ENCODE assay signal across 23 cellular contexts in genomic region chr14:32661216-32661615, GRCh38.
DNase-seq lines count a peak whose midpoint lies in the region; ATAC-seq and TF ChIP-seq lines count a peak whose summit lies in the region.
"Had no signal": no experiment of that assay in that cellular context is flagged by ENCODE, and none has a peak within 500 bp of the region (broad histone marks: within the 10 kb centered on the region; RNA-seq: fewer than 3 reads in every experiment).

No MANE protein-coding gene starts in this region.

- H3K36me3 Mint-ChIP-seq in GM23338 (ENCODE audit: low read depth): no peaks in the 10 kb centered on the region
- no peaks in the 10 kb centered on the region for H3K36me3 Mint-ChIP-seq in glutamatergic neuron (ENCODE audit: unreplicated experiment)
- H3K36me3 Mint-ChIP-seq: CD14-positive monocyte; CD4-positive, alpha-beta memory T cell; CD4-positive, CD25-positive, alpha-beta regulatory T cell; CD8-positive, alpha-beta memory T cell had no signal

- H3K79me2 ChIP-seq in GM23338 (replicated peaks; ENCODE audit: insufficient read depth): no peaks in the 10 kb centered on the region

- H3K27ac ChIP-seq in left ventricle myocardium inferior (replicated peaks) (peak overlapping the region; percentile 7), GM23338 (ENCODE audit: low read depth) (no peak overlapping the region)
- H3K27ac ChIP-seq: BLaER1 had no signal

- H4K20me1 ChIP-seq in GM23338 (replicated peaks; ENCODE audit: insufficient read depth): no peaks in the 10 kb centered on the region
- H4K20me1 ChIP-seq: BLaER1 had no signal

- H2AFZ ChIP-seq in GM23338: 0 out of 2 replicates have a peak overlapping the region, but pooled peaks have one; percentile 17

- TF ChIP-seq CTCF in left ventricle myocardium inferior (IDR thresholded peaks at IDR 0.05; ENCODE audit: borderline replicate concordance): no peak
- no peak for TF ChIP-seq CTCF in GM23338 (conservative IDR thresholded peaks at IDR 0.05; ENCODE audit: low read depth in 2 of 2)
- TF ChIP-seq CTCF in glutamatergic neuron (IDR thresholded peaks at IDR 0.05; ENCODE audit: partially characterized antibody, unreplicated experiment): no peak

- H3K27me3 ChIP-seq in left ventricle myocardium inferior (ENCODE audit: low read depth) (no peaks in the 10 kb centered on the region), GM23338 (ENCODE audit: insufficient read depth) (no peaks in the 10 kb centered on the region)
- H3K27me3 ChIP-seq: BE2C, BLaER1 had no signal

- no peak overlapping the region for H3K4me2 ChIP-seq in GM23338
- H3K4me2 ChIP-seq: BLaER1 had no signal

- no peak for ATAC-seq in left cardiac atrium
- ATAC-seq in GM23338: no peak
- ATAC-seq: GM12878 had no signal

- H3K36me3 ChIP-seq in left ventricle myocardium inferior (no peaks in the 10 kb centered on the region), GM23338 (ENCODE audit: insufficient read depth) (no peaks in the 10 kb centered on the region)
- H3K36me3 ChIP-seq: BE2C, BLaER1 had no signal

- H3K4me3 Mint-ChIP-seq in GM23338: no peak overlapping the region
- no peak overlapping the region for H3K4me3 Mint-ChIP-seq in glutamatergic neuron (ENCODE audit: unreplicated experiment)
- H3K4me3 Mint-ChIP-seq: CD14-positive monocyte; CD4-positive, alpha-beta memory T cell; CD4-positive, CD25-positive, alpha-beta regulatory T cell; CD8-positive, alpha-beta memory T cell had no signal

- in situ Hi-C loops in KBM-7 (cut with MboI; ENCODE audit: low pct_unique_long_range_greater_than_20kb, low sequenced_read_pairs): no loop called here

- DNase-seq in left ventricle myocardium inferior (no peak), left cardiac atrium (no peak), GM23338 (ENCODE audit: low spot score) (no peak), glutamatergic neuron (no peak), KBM-7 (no peak)
- DNase-seq: 8988T; ACHN; BE2C; C1 segment of cervical spinal cord; CD4-positive, alpha-beta memory T cell; CD4-positive, CD25-positive, alpha-beta regulatory T cell; CD8-positive, alpha-beta memory T cell; COR-L47; DMS 273 treated with DMSO at 0.1 percent for 48 hours; DMS153; DMS53; DMS79; DND-41; EL; GDM1 had no signal

- intact Hi-C loops in left ventricle myocardium inferior (cut with micrococcal nuclease) (no loop called here), left cardiac atrium (cut with DNase I) (no loop called here)

- H3K27me3 Mint-ChIP-seq in GM23338 (ENCODE audit: insufficient read depth, low read depth, poor library complexity) (no peaks in the 10 kb centered on the region), glutamatergic neuron (ENCODE audit: unreplicated experiment) (no peaks in the 10 kb centered on the region)

- H3K4me3 ChIP-seq in left ventricle myocardium inferior: no peak overlapping the region
- no peak overlapping the region for H3K4me3 ChIP-seq in GM23338
- H3K4me3 ChIP-seq: BLaER1, GM12878 had no signal

- peaks cover 4% of the 10 kb centered on the region for H3K9me2 ChIP-seq in GM23338 (ENCODE audit: insufficient read depth)

- H3K4me1 ChIP-seq in left ventricle myocardium inferior (peaks cover 51% of the 10 kb centered on the region), GM23338 (ENCODE audit: insufficient read depth) (peaks cover 9% of the 10 kb centered on the region)
- H3K4me1 ChIP-seq: BE2C, BLaER1 had no signal

- H3K27ac Mint-ChIP-seq in GM23338 (no peak overlapping the region), glutamatergic neuron (ENCODE audit: unreplicated experiment) (peak overlapping the region; percentile 30)
- H3K27ac Mint-ChIP-seq: CD14-positive monocyte; CD4-positive, alpha-beta memory T cell; CD4-positive, CD25-positive, alpha-beta regulatory T cell; CD8-positive, alpha-beta memory T cell had no signal

- H3K9me3 Mint-ChIP-seq in GM23338 (no peaks in the 10 kb centered on the region), glutamatergic neuron (ENCODE audit: unreplicated experiment) (peaks cover 10% of the 10 kb centered on the region)
- H3K9me3 Mint-ChIP-seq: CD14-positive monocyte had no signal

- no peaks in the 10 kb centered on the region for H3K9me3 ChIP-seq in left ventricle myocardium inferior (replicated peaks)
- H3K9me3 ChIP-seq: BE2C, BLaER1 had no signal

- H3K4me1 Mint-ChIP-seq in GM23338 (peaks cover 22% of the 10 kb centered on the region; the same call in 2 of the 3 replicates), glutamatergic neuron (ENCODE audit: low read depth, unreplicated experiment) (peaks cover 18% of the 10 kb centered on the region)
- H3K4me1 Mint-ChIP-seq: CD4-positive, alpha-beta memory T cell; CD8-positive, alpha-beta memory T cell had no signal

- H3F3A ChIP-seq in GM23338 (replicated peaks; ENCODE audit: low read depth): no peaks in the 10 kb centered on the region

TF ChIP-seq in GM23338, 12 proteins besides CTCF, POLR2A, EP300 and RAD21 (continues in another document):
- no peak for TF ChIP-seq ZNF331 (CRISPR knock-in tag; IDR thresholded peaks at IDR 0.05; ENCODE audit: low read depth)
- no peak for TF ChIP-seq ZNF462 (CRISPR knock-in tag; IDR thresholded peaks at IDR 0.05)
- TF ChIP-seq CREB1 (CRISPR knock-in tag; IDR thresholded peaks at IDR 0.05; ENCODE audit: low read depth): no peak
- no peak for TF ChIP-seq NANOG (IDR thresholded peaks at IDR 0.05; ENCODE audit: borderline replicate concordance)
- TF ChIP-seq ETS1 (IDR thresholded peaks at IDR 0.05): no peak
